Comparison of ENCODE assay signal across 30 cellular contexts in the genomic region with DNA sequence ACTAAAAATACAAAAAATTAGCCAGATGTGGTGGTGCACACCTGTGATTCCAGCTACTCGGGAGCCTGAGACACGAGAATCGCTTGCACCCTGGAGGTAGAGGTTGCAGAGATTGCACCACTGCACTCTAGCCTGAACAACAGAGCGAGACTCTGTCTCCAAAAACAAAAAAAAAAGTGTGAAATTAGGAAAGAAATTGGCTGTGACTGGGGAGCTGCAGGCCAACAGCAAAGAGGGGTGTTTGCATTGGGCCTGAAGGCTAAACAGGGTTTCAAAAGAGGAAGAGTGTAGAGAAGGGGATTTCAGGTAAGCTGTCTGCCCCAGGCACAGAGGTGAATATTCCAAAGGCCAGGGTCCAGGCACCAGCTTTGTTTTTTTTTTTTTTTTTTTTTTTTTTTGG. TPM values are rescaled to one million over a fixed set of nuclear protein-coding genes. Genes with fewer than 3 reads are reported as not detected.
"Had no signal": no experiment of that assay in that cellular context is flagged by ENCODE, and none has a peak within 500 bp of the region (broad histone marks: within the 10 kb centered on the region; RNA-seq: fewer than 3 reads in every experiment).

No MANE protein-coding gene starts in this region.

- ATAC-seq: activated CD8-positive, alpha-beta memory T cell treated with anti-CD3 and anti-CD28 coated beads, Interleukin-2, amount 10 ng/mL, durations not matched to agents 7 days and 5 days; body of pancreas; WTC11 had no signal

- H3K4me1 Mint-ChIP-seq: activated CD8-positive, alpha-beta memory T cell treated with anti-CD3 and anti-CD28 coated beads, Interleukin-2, amount 10 ng/mL, durations not matched to agents 7 days and 5 days; WTC11 had no signal

- H3K27ac ChIP-seq: ascending aorta, body of pancreas, SK-N-MC had no signal

- FAIRE-seq: bronchial epithelial cell had no signal

- H3K27ac Mint-ChIP-seq: activated CD8-positive, alpha-beta memory T cell treated with anti-CD3 and anti-CD28 coated beads, Interleukin-2, amount 10 ng/mL, durations not matched to agents 7 days and 5 days; activated naive CD4-positive, alpha-beta T cell treated with anti-CD3 and anti-CD28 coated beads, Interleukin-2, amount 50 U/mL, for 24 hours; activated T-cell treated with anti-CD3 and anti-CD28 coated beads, Interleukin-2, amount 50 U/mL, for 24 hours; activated T-helper 1 cell treated with anti-CD3 and anti-CD28 coated beads, Interleukin-12 subunit alpha, Interleukin-12 subunit beta, Interleukin-2, Interleukin-4 antibody, amounts not matched to agents 30 ng/mL and 10 ng/mL and 1 ng/mL, durations not matched to agents 14 hours and 24 hours and 36 hours; WTC11 had no signal

- H3K9me3 ChIP-seq: body of pancreas had no signal

- H3K27me3 Mint-ChIP-seq: activated naive CD4-positive, alpha-beta T cell treated with anti-CD3 and anti-CD28 coated beads, Interleukin-2, amount 50 U/mL, for 24 hours; activated T-cell treated with anti-CD3 and anti-CD28 coated beads, Interleukin-2, amount 50 U/mL, for 24 hours had no signal

- H3K9me3 Mint-ChIP-seq: activated T-cell treated with anti-CD3 and anti-CD28 coated beads, Interleukin-2, amount 50 U/mL, for 24 hours had no signal

- H3K27me3 ChIP-seq: ascending aorta, body of pancreas had no signal

- DNase-seq: activated CD4-positive, alpha-beta T cell treated with anti-CD3 and anti-CD28 coated beads for 48 hours; activated CD4-positive, alpha-beta T cell treated with anti-CD3 and anti-CD28 coated beads, Interleukin-2, amount 50 U/mL, for 4 hours; activated CD4-positive, CD25-positive, alpha-beta regulatory T cell treated with anti-CD3 and anti-CD28 coated beads, Interleukin-2, amount 50 U/mL, for 72 hours; activated CD8-positive, alpha-beta memory T cell treated with anti-CD3 and anti-CD28 coated beads, Interleukin-2, amount 10 ng/mL, durations not matched to agents 7 days and 5 days; activated effector memory CD4-positive, alpha-beta T cell treated with Interleukin-2 at 50 U/mL for 16 hours; activated naive CD4-positive, alpha-beta T cell; activated T-cell treated with anti-CD3 and anti-CD28 coated beads, Interleukin-2, amount 50 U/mL, for 24 hours; amniotic stem cell; body of pancreas; central memory CD4-positive, alpha-beta T cell; NCI-H1092 treated with DMSO at 0.1 percent for 48 hours; NCI-H1417 treated with DMSO at 0.1 percent for 48 hours; NCI-H1694; NCI-H2029; NCI-H2107; NCI-H345; NCI-H510A; NCI-H526 treated with DMSO at 0.1 percent for 48 hours; NCI-H82; T-helper 1 cell had no signal

- H3K4me3 Mint-ChIP-seq: activated CD8-positive, alpha-beta memory T cell treated with anti-CD3 and anti-CD28 coated beads, Interleukin-2, amount 10 ng/mL, durations not matched to agents 7 days and 5 days; activated naive CD4-positive, alpha-beta T cell treated with anti-CD3 and anti-CD28 coated beads, Interleukin-2, amount 50 U/mL, for 24 hours; activated T-cell treated with anti-CD3 and anti-CD28 coated beads, Interleukin-2, amount 50 U/mL, for 24 hours; activated T-helper 1 cell treated with anti-CD3 and anti-CD28 coated beads, Interleukin-12 subunit alpha, Interleukin-12 subunit beta, Interleukin-2, Interleukin-4 antibody, amounts not matched to agents 30 ng/mL and 10 ng/mL and 1 ng/mL, durations not matched to agents 14 hours and 24 hours and 36 hours; WTC11 had no signal

- H3K4me3 ChIP-seq: ascending aorta, body of pancreas, SK-N-MC had no signal

RNA-seq across cellular contexts. Expression of a gene that starts 9.4 kb away (rescaled TPM):
- total RNA-seq: OCI-LY7 had no signal

RNA-seq across cellular contexts. Expression of a gene that starts 48.2 kb away (rescaled TPM):
- total RNA-seq: MCF 10A; RPMI7951; T-helper 2 cell treated with Interferon-gamma antibody and Interleukin-4, amounts not matched to agents 100 ng/mL and 5 ng/mL, for 36 hours had no signal
